In the genomic region with DNA sequence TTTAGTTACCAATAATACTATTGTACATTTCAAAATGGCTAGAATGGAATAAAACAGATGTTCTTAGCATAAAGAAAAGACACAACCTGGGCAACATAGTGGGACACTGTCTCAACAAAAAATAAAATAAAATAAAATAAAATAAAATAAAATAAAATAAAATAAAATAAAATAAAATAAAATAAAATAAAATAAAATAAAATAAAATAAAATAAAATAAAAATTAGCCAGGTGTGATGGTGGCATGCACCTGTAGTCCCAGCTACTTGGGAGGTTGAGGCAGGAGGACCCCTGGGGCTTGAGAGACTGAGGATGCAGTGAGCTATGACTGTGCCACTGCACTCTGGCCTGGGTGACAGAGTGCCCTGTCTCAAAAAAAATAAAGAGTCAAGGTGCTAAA, we compare ENCODE assay signal across 13 cellular contexts. TPM values are rescaled to one million over a fixed set of nuclear protein-coding genes. Genes with fewer than 3 reads are reported as not detected.
"Had no signal": no experiment of that assay in that cellular context is flagged by ENCODE, and none has a peak within 500 bp of the region (broad histone marks: within the 10 kb centered on the region; RNA-seq: fewer than 3 reads in every experiment).

No MANE protein-coding gene starts in this region.

RNA-seq across cellular contexts. Expression of gene NOS1, which starts 37.1 kb away (rescaled TPM):
- total RNA-seq: activated B cell treated with CpG ODN at 0.5 μM for 24 hours; activated CD4-positive, alpha-beta memory T cell treated with anti-CD3 and anti-CD28 coated beads for 36 hours; activated CD4-positive, alpha-beta memory T cell treated with anti-CD3 and anti-CD28 coated beads, Interleukin-2, amount 10 ng/mL, durations not matched to agents 7 days and 5 days; activated CD4-positive, alpha-beta T cell treated with anti-CD3 and anti-CD28 coated beads for 36 hours; activated CD4-positive, alpha-beta T cell treated with anti-CD3 and anti-CD28 coated beads, Interleukin-2, amount 10 ng/mL, durations not matched to agents 24 days and 14 days; activated CD4-positive, alpha-beta T cell treated with anti-CD3 and anti-CD28 coated beads, Interleukin-2, amount 10 ng/mL, durations not matched to agents 7 days and 5 days; activated CD8-positive, alpha-beta memory T cell treated with anti-CD3 and anti-CD28 coated beads for 36 hours; activated CD8-positive, alpha-beta memory T cell treated with anti-CD3 and anti-CD28 coated beads, Interleukin-2, amount 10 ng/mL, durations not matched to agents 7 days and 5 days; activated CD8-positive, alpha-beta T cell treated with anti-CD3 and anti-CD28 coated beads for 36 hours; activated CD8-positive, alpha-beta T cell treated with anti-CD3 and anti-CD28 coated beads, Interleukin-2, amount 10 ng/mL, durations not matched to agents 7 days and 5 days; T-helper 1 cell treated with Interleukin-12 subunit alpha and Interleukin-12 subunit beta and Interleukin-4 antibody, amounts not matched to agents 30 ng/mL and 1 ng/mL, for 36 hours; T-helper 17 cell; T-helper 2 cell treated with Interferon-gamma antibody and Interleukin-4, amounts not matched to agents 100 ng/mL and 5 ng/mL, for 36 hours had no signal
